Comparison of ENCODE assay signal across 8 cellular contexts in genomic region chr22:46593211-46593676, GRCh38. TPM values are rescaled to one million over a fixed set of nuclear protein-coding genes. Genes with fewer than 3 reads are reported as not detected.
A peak's percentile ranks its signal among the peaks of the same experiment; 100 is the strongest.
DNase-seq lines count a peak whose midpoint lies in the region; ATAC-seq and TF ChIP-seq lines count a peak whose summit lies in the region.

No MANE protein-coding gene starts in this region.

- peak overlapping the region; percentile 82 for H3K4me3 Mint-ChIP-seq in T-helper 2 cell treated with Interferon-gamma antibody and Interleukin-4, amounts not matched to agents 5 μg/mL and 100 μg/mL, for 36 hours

- H3K4me3 ChIP-seq in heart right ventricle (peak overlapping the region in 6 of 10 donors; percentile 13 to 47 (median 32)), subcutaneous abdominal adipose tissue (ENCODE audit: low read depth in 1 of 5, low read length in 5 of 5) (peak overlapping the region in 2 of 5 donors; percentile 9 to 34), A673 (ENCODE audit: low read depth, low read length, poor library complexity, severe bottlenecking) (no peak overlapping the region)

- DNase-seq in T-helper 2 cell treated with Interferon-gamma antibody and Interleukin-4, amounts not matched to agents 5 μg/mL and 100 μg/mL, for 36 hours (ENCODE audit: low spot score) = no peak
- DNase-seq in T-helper 2 cell = no peak
- peak; percentile 88 for DNase-seq in SKM-1 treated with dmso at 0.1 percent for 144 hours (lab: John Stamatoyannopoulos, UW; ENCODE audit: unreplicated experiment)
- no peak for DNase-seq in heart right ventricle
- DNase-seq in A673 (ENCODE audit: low spot score) = no peak

- POLR2A ChIA-PET in A673 (lab: Charles Lee; ENCODE audit: low non-redundant PET) = no interaction called here

- H3K27me3 ChIP-seq in heart right ventricle (no peaks in the 10 kb centered on the region), subcutaneous abdominal adipose tissue (ENCODE audit: control insufficient read depth in 5 of 5, insufficient read depth in 4 of 5, low read length in 5 of 5) (no peaks in the 10 kb centered on the region), A673 (replicated peaks; ENCODE audit: insufficient read depth, low read depth, low read length, poor library complexity) (no peaks in the 10 kb centered on the region)

- 67 to 75% methylated on average over 19 of the region's 19 CpGs for WGBS in heart right ventricle, 2 donors

- H3K4me1 ChIP-seq in heart right ventricle (peaks cover 31 to 85% (median 70%) of the 10 kb centered on the region in 9 donors), subcutaneous abdominal adipose tissue (ENCODE audit: control insufficient read depth in 5 of 5, insufficient read depth in 5 of 5, low read length in 5 of 5) (peaks cover 1 to 63% (median 36%) of the 10 kb centered on the region in 5 donors), A673 (ENCODE audit: insufficient read depth, low read length, poor library complexity, severe bottlenecking) (no peaks in the 10 kb centered on the region)

- peak overlapping the region; percentile 94 for H3K27ac Mint-ChIP-seq in T-helper 2 cell treated with Interferon-gamma antibody and Interleukin-4, amounts not matched to agents 5 μg/mL and 100 μg/mL, for 36 hours

- no peaks in the 10 kb centered on the region for H3K9me3 Mint-ChIP-seq in T-helper 2 cell treated with Interferon-gamma antibody and Interleukin-4, amounts not matched to agents 5 μg/mL and 100 μg/mL, for 36 hours

- intact Hi-C loops in heart right ventricle (cut with DNase I) (loop anchor here in 1 of 10 donors (5.0 kb wide), 1 partner anchor 54 kb away; no protein-coding TSS in a partner anchor), A673 (cut with micrococcal nuclease; ENCODE audit: unreplicated experiment) (no loop called here)

- CTCF ChIA-PET in A673 (lab: Charles Lee) = no interaction called here

- H3K36me3 ChIP-seq in heart right ventricle (no peaks in the 10 kb centered on the region), subcutaneous abdominal adipose tissue (ENCODE audit: control insufficient read depth in 5 of 5, insufficient read depth in 5 of 5, low read length in 5 of 5) (no peaks in the 10 kb centered on the region), A673 (ENCODE audit: insufficient read depth, low read length, poor library complexity, severe bottlenecking) (no peaks in the 10 kb centered on the region)

- no peaks in the 10 kb centered on the region for H3K36me3 Mint-ChIP-seq in T-helper 2 cell treated with Interferon-gamma antibody and Interleukin-4, amounts not matched to agents 5 μg/mL and 100 μg/mL, for 36 hours (ENCODE audit: low read depth)

- no TSS peak for BruUV-seq in A673 (replicated peaks; lab: Mats Ljungman, UMichigan)

- TF ChIP-seq CTCF in heart right ventricle (IDR thresholded peaks at IDR 0.05) (no peak), A673 (conservative IDR thresholded peaks at IDR 0.05; ENCODE audit: low read depth, low read length) (no peak)

- peak overlapping the region in 1 of 5 donors; percentile 35 for H3K9ac ChIP-seq in subcutaneous abdominal adipose tissue (ENCODE audit: low read length in 5 of 5)

- peaks cover 21% of the 10 kb centered on the region for H3K4me1 Mint-ChIP-seq in T-helper 2 cell treated with Interferon-gamma antibody and Interleukin-4, amounts not matched to agents 5 μg/mL and 100 μg/mL, for 36 hours (ENCODE audit: low read depth)

- no peaks in the 10 kb centered on the region for H3K27me3 Mint-ChIP-seq in T-helper 2 cell treated with Interferon-gamma antibody and Interleukin-4, amounts not matched to agents 5 μg/mL and 100 μg/mL, for 36 hours (ENCODE audit: low read depth)

- peak in 3 of 8 donors; percentile 4 to 19 (median 15) for ATAC-seq in heart right ventricle
- no peak for ATAC-seq in esophagus mucosa
- no peak for ATAC-seq in HG02870 (IDR thresholded peaks at IDR 0.05; ENCODE audit: unreplicated experiment)

- H3K9me3 ChIP-seq in heart right ventricle (no peaks in the 10 kb centered on the region), subcutaneous abdominal adipose tissue (ENCODE audit: control insufficient read depth in 5 of 5, low read length in 5 of 5) (no peaks in the 10 kb centered on the region), A673 (ENCODE audit: low read depth, low read length, poor library complexity, severe bottlenecking) (no peaks in the 10 kb centered on the region)

- H3K27ac ChIP-seq in heart right ventricle (peak overlapping the region in 9 of 10 donors; percentile 66 to 91 (median 84)), subcutaneous abdominal adipose tissue (ENCODE audit: low read depth, low read length) (peak overlapping the region; percentile 50), A673 (ENCODE audit: low read depth, low read length, poor library complexity, severe bottlenecking) (no peak overlapping the region)

RNA-seq across cellular contexts. Expression of gene GRAMD4, which starts 26.9 kb away (rescaled TPM):
- 100 to 1,000 TPM in 3 of 10 donors, 10 to 100 TPM in 7; 53.9 to 143 (median 71.0) TPM for total RNA-seq in heart right ventricle
- 10 to 100 TPM; 29.3 to 33.3 TPM for polyA plus RNA-seq in heart right ventricle
- total RNA-seq in esophagus mucosa = 37.7 TPM
- total RNA-seq in A673 (2021) = 18.4 and 21.3 TPM in 2 replicates

RNA-seq across cellular contexts. Expression of gene CELSR1, which starts 55.8 kb away (rescaled TPM):
- total RNA-seq in heart right ventricle (10 to 100 TPM in 7 of 10 donors, 1 to 10 TPM in 3; 5.5 to 16.7 (median 11.8) TPM), esophagus mucosa (36.0 TPM), A673 (2021) (2.3 and 3.5 TPM in 2 replicates)
- polyA plus RNA-seq in heart right ventricle = 1 to 10 TPM; 4.0 to 6.4 TPM
